30 cellular contexts compared by ENCODE assay signal in genomic region chr18:9907867-9908266, GRCh38. TPM values are rescaled to one million over a fixed set of nuclear protein-coding genes. Genes with fewer than 3 reads are reported as not detected.
"Had no signal": no experiment of that assay in that cellular context is flagged by ENCODE, and none has a peak within 500 bp of the region (broad histone marks: within the 10 kb centered on the region; RNA-seq: fewer than 3 reads in every experiment).

No MANE protein-coding gene starts in this region.

- H3K27ac Mint-ChIP-seq: activated CD4-positive, alpha-beta memory T cell treated with anti-CD3 and anti-CD28 coated beads, Interleukin-2, amount 10 ng/mL, durations not matched to agents 7 days and 5 days; activated CD4-positive, alpha-beta T cell treated with anti-CD3 and anti-CD28 coated beads, Interleukin-2, amount 10 ng/mL, durations not matched to agents 7 days and 5 days; activated naive CD4-positive, alpha-beta T cell treated with anti-CD3 and anti-CD28 coated beads, Interleukin-2, amount 10 ng/mL, durations not matched to agents 7 days and 5 days; activated naive CD4-positive, alpha-beta T cell treated with anti-CD3 and anti-CD28 coated beads, Interleukin-2, amount 50 U/mL, for 72 hours; activated T-cell treated with anti-CD3 and anti-CD28 coated beads, Interleukin-2, amount 50 U/mL, for 24 hours; activated T-cell treated with anti-CD3 and anti-CD28 coated beads, Interleukin-2, amount 50 U/mL, for 72 hours; effector memory CD8-positive, alpha-beta T cell; T-helper 17 cell had no signal

- H3K27ac ChIP-seq: adrenal gland, body of pancreas, esophagus muscularis mucosa, foreskin keratinocyte, gastrocnemius medialis, heart right ventricle had no signal

- H3K9me3 ChIP-seq: adrenal gland, body of pancreas, esophagus muscularis mucosa, gastrocnemius medialis, heart right ventricle had no signal

- H3K36me3 ChIP-seq: adrenal gland, esophagus muscularis mucosa, gastrocnemius medialis, heart right ventricle had no signal

- DNase-seq: activated CD4-positive, alpha-beta memory T cell treated with anti-CD3 and anti-CD28 coated beads, Interleukin-2, amount 10 ng/mL, durations not matched to agents 7 days and 5 days; activated CD4-positive, alpha-beta T cell treated with anti-CD3 and anti-CD28 coated beads for 4 hours; activated CD4-positive, alpha-beta T cell treated with anti-CD3 and anti-CD28 coated beads, Interleukin-2, amount 10 ng/mL, durations not matched to agents 7 days and 5 days; activated CD4-positive, alpha-beta T cell treated with anti-CD3 and anti-CD28 coated beads, Interleukin-2, amount 50 U/mL, for 4 hours; activated CD4-positive, CD25-positive, alpha-beta regulatory T cell; activated CD4-positive, CD25-positive, alpha-beta regulatory T cell treated with anti-CD3 and anti-CD28 coated beads, Interleukin-2, amount 50 U/mL, for 72 hours; activated CD8-positive, alpha-beta memory T cell treated with anti-CD3 and anti-CD28 coated beads, Interleukin-2, amount 50 U/mL, for 48 hours; activated gamma-delta T cell; activated naive CD4-positive, alpha-beta T cell; activated naive CD4-positive, alpha-beta T cell treated with anti-CD3 and anti-CD28 coated beads, Interleukin-2, amount 10 ng/mL, durations not matched to agents 7 days and 5 days; activated T-cell treated with anti-CD3 and anti-CD28 coated beads for 4 hours; activated T-cell treated with anti-CD3 and anti-CD28 coated beads, Interleukin-2, amount 50 U/mL, for 24 hours; activated T-cell treated with anti-CD3 and anti-CD28 coated beads, Interleukin-2, amount 50 U/mL, for 72 hours; adrenal gland; amygdala; aorta; body of pancreas; caudate nucleus; cortex of kidney; dermis blood vessel endothelial cell; effector CD4-positive, alpha-beta T cell; effector memory CD8-positive, alpha-beta T cell; erythroblast; foreskin keratinocyte; gastrocnemius medialis; heart right ventricle; T-helper 1 cell; T-helper 17 cell had no signal

- H3K4me1 ChIP-seq: adrenal gland, foreskin keratinocyte had no signal

- H3K4me3 ChIP-seq: adrenal gland, body of pancreas, esophagus muscularis mucosa, gastrocnemius medialis, heart right ventricle had no signal

- H3K9me3 Mint-ChIP-seq: activated CD4-positive, alpha-beta memory T cell treated with anti-CD3 and anti-CD28 coated beads, Interleukin-2, amount 10 ng/mL, durations not matched to agents 7 days and 5 days; activated CD4-positive, alpha-beta T cell treated with anti-CD3 and anti-CD28 coated beads, Interleukin-2, amount 10 ng/mL, durations not matched to agents 7 days and 5 days; activated T-cell treated with anti-CD3 and anti-CD28 coated beads, Interleukin-2, amount 50 U/mL, for 24 hours; activated T-cell treated with anti-CD3 and anti-CD28 coated beads, Interleukin-2, amount 50 U/mL, for 72 hours; effector memory CD8-positive, alpha-beta T cell had no signal

- H3K27me3 ChIP-seq: adrenal gland, body of pancreas, esophagus muscularis mucosa, foreskin keratinocyte, gastrocnemius medialis had no signal

- ATAC-seq: activated naive CD4-positive, alpha-beta T cell treated with anti-CD3 and anti-CD28 coated beads, Interleukin-2, amount 50 U/mL, for 72 hours; activated T-cell treated with anti-CD3 and anti-CD28 coated beads, Interleukin-2, amount 50 U/mL, for 72 hours; body of pancreas; effector memory CD8-positive, alpha-beta T cell; foreskin keratinocyte; gastrocnemius medialis; heart right ventricle; T-helper 17 cell had no signal

- H3K4me3 Mint-ChIP-seq: activated CD4-positive, alpha-beta memory T cell treated with anti-CD3 and anti-CD28 coated beads, Interleukin-2, amount 10 ng/mL, durations not matched to agents 7 days and 5 days; activated CD4-positive, alpha-beta T cell treated with anti-CD3 and anti-CD28 coated beads, Interleukin-2, amount 10 ng/mL, durations not matched to agents 7 days and 5 days; activated naive CD4-positive, alpha-beta T cell treated with anti-CD3 and anti-CD28 coated beads, Interleukin-2, amount 10 ng/mL, durations not matched to agents 7 days and 5 days; activated T-cell treated with anti-CD3 and anti-CD28 coated beads, Interleukin-2, amount 50 U/mL, for 24 hours; activated T-cell treated with anti-CD3 and anti-CD28 coated beads, Interleukin-2, amount 50 U/mL, for 72 hours; effector memory CD8-positive, alpha-beta T cell; T-helper 17 cell had no signal

RNA-seq across cellular contexts. Expression of gene TXNDC2, which starts 22.1 kb away (rescaled TPM):
- polyA plus RNA-seq: aorta had no signal
